ENCODE assay signal across 16 cellular contexts in genomic region chr2:39405364-39405763, GRCh38.
"Had no signal": no experiment of that assay in that cellular context is flagged by ENCODE, and none has a peak within 500 bp of the region (broad histone marks: within the 10 kb centered on the region; RNA-seq: fewer than 3 reads in every experiment).

No MANE protein-coding gene starts in this region.

- H3K27me3 ChIP-seq: cardiac muscle cell, right atrium auricular region, suprapubic skin, transverse colon, vagina had no signal

- H3K27me3 Mint-ChIP-seq: activated CD4-positive, alpha-beta T cell treated with anti-CD3 and anti-CD28 coated beads for 36 hours; activated naive CD8-positive, alpha-beta T cell; stimulated activated naive CD8-positive, alpha-beta T cell treated with anti-CD3 and anti-CD28 coated beads, Interleukin-15, Interleukin-2, amounts not matched to agents 100 ng/mL and 50 ng/mL, for 24 hours had no signal

- ATAC-seq: activated CD4-positive, alpha-beta T cell treated with anti-CD3 and anti-CD28 coated beads for 36 hours; left lobe of liver had no signal

- H3K9me3 ChIP-seq: right atrium auricular region, suprapubic skin, transverse colon, vagina had no signal

- H3K36me3 Mint-ChIP-seq: activated naive CD8-positive, alpha-beta T cell had no signal

- H3K4me3 Mint-ChIP-seq: activated CD4-positive, alpha-beta T cell treated with anti-CD3 and anti-CD28 coated beads for 36 hours; activated naive CD8-positive, alpha-beta T cell; dendritic cell treated with granulocyte-macrophage colony-stimulating factor and Interleukin-4, amounts not matched to agents 40 ng/mL and 50 ng/mL, for 4 days; neural crest cell; stimulated activated naive CD8-positive, alpha-beta T cell treated with anti-CD3 and anti-CD28 coated beads, Interleukin-15, Interleukin-2, amounts not matched to agents 100 ng/mL and 50 ng/mL, for 24 hours had no signal

- DNase-seq: activated CD4-positive, alpha-beta T cell treated with anti-CD3 and anti-CD28 coated beads for 36 hours; activated CD4-positive, alpha-beta T cell treated with anti-CD3 and anti-CD28 coated beads, Interleukin-2, amount 50 U/mL, for 48 hours; activated gamma-delta T cell; effector CD8-positive, alpha-beta T cell; foreskin melanocyte; kidney; transverse colon had no signal

- H3K4me3 ChIP-seq: cardiac muscle cell, right atrium auricular region, suprapubic skin, transverse colon, vagina had no signal

- H3K36me3 ChIP-seq: cardiac muscle cell, right atrium auricular region, suprapubic skin, transverse colon, vagina had no signal

- H3K27ac Mint-ChIP-seq: activated CD4-positive, alpha-beta T cell treated with anti-CD3 and anti-CD28 coated beads for 36 hours; activated naive CD8-positive, alpha-beta T cell; stimulated activated naive CD8-positive, alpha-beta T cell treated with anti-CD3 and anti-CD28 coated beads, Interleukin-15, Interleukin-2, amounts not matched to agents 100 ng/mL and 50 ng/mL, for 24 hours had no signal

- H3K27ac ChIP-seq: cardiac muscle cell, right atrium auricular region, suprapubic skin, transverse colon, vagina had no signal
